In the genomic region with DNA sequence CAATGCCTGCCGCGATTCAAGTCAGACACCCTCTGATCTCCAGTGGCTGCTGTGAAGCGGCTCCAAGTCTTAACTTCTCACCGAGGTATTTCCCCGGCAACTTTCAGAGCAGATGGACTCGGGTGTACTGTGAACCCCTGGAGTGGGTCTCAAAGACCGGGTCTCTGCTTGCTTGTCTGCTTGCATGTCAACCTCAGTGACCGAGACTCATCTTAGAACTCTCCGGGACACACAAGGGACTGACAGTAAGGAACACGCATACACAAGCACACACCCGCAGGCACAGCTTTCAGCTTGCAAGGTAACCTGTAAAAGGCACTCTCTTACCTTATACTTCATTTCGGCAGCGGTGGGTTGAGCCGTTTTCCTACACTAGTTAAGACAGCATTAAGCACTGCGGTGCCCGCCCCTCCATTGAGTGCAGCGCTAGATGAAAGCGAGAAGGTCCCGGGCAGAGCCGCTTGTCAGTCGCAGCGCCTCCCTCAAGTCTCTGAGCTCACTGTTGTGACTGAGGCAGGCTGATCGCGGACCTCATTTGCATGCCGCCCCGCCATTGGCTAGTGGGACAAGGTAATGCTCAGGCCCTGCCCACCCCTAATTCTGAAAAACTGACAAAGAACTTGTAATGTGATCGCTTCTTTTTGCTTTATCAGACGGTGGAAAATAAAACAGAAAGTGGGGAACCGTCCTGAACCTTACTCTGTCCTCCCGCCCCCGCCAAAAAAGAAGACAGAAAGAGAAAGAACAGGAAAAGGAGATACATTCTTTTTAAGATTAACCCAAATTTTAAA, we compare ENCODE assay signal across 1 cellular context.
TF ChIP-seq lines count a peak whose summit lies in the region.

A gene with protein sequence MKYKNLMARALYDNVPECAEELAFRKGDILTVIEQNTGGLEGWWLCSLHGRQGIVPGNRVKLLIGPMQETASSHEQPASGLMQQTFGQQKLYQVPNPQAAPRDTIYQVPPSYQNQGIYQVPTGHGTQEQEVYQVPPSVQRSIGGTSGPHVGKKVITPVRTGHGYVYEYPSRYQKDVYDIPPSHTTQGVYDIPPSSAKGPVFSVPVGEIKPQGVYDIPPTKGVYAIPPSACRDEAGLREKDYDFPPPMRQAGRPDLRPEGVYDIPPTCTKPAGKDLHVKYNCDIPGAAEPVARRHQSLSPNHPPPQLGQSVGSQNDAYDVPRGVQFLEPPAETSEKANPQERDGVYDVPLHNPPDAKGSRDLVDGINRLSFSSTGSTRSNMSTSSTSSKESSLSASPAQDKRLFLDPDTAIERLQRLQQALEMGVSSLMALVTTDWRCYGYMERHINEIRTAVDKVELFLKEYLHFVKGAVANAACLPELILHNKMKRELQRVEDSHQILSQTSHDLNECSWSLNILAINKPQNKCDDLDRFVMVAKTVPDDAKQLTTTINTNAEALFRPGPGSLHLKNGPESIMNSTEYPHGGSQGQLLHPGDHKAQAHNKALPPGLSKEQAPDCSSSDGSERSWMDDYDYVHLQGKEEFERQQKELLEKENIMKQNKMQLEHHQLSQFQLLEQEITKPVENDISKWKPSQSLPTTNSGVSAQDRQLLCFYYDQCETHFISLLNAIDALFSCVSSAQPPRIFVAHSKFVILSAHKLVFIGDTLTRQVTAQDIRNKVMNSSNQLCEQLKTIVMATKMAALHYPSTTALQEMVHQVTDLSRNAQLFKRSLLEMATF (minus strand): TSS at position 492 of the 791 bp plus-strand sequence. CDS start 153 bp downstream, at position 339.

TF ChIP-seq in HepG2, 621 proteins besides CTCF, POLR2A, EP300 and RAD21 (continued from another document and continues in another):
- TF ChIP-seq, protein P1, sequence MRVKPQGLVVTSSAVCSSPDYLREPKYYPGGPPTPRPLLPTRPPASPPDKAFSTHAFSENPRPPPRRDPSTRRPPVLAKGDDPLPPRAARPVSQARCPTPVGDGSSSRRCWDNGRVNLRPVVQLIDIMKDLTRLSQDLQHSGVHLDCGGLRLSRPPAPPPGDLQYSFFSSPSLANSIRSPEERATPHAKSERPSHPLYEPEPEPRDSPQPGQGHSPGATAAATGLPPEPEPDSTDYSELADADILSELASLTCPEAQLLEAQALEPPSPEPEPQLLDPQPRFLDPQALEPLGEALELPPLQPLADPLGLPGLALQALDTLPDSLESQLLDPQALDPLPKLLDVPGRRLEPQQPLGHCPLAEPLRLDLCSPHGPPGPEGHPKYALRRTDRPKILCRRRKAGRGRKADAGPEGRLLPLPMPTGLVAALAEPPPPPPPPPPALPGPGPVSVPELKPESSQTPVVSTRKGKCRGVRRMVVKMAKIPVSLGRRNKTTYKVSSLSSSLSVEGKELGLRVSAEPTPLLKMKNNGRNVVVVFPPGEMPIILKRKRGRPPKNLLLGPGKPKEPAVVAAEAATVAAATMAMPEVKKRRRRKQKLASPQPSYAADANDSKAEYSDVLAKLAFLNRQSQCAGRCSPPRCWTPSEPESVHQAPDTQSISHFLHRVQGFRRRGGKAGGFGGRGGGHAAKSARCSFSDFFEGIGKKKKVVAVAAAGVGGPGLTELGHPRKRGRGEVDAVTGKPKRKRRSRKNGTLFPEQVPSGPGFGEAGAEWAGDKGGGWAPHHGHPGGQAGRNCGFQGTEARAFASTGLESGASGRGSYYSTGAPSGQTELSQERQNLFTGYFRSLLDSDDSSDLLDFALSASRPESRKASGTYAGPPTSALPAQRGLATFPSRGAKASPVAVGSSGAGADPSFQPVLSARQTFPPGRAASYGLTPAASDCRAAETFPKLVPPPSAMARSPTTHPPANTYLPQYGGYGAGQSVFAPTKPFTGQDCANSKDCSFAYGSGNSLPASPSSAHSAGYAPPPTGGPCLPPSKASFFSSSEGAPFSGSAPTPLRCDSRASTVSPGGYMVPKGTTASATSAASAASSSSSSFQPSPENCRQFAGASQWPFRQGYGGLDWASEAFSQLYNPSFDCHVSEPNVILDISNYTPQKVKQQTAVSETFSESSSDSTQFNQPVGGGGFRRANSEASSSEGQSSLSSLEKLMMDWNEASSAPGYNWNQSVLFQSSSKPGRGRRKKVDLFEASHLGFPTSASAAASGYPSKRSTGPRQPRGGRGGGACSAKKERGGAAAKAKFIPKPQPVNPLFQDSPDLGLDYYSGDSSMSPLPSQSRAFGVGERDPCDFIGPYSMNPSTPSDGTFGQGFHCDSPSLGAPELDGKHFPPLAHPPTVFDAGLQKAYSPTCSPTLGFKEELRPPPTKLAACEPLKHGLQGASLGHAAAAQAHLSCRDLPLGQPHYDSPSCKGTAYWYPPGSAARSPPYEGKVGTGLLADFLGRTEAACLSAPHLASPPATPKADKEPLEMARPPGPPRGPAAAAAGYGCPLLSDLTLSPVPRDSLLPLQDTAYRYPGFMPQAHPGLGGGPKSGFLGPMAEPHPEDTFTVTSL (CRISPR knock-in tag; IDR thresholded peaks at IDR 0.05; ENCODE audit: borderline replicate concordance), result no peak; the same call in 1 of the 2 replicates
- TF ChIP-seq ELF3 (CRISPR knock-in tag; IDR thresholded peaks at IDR 0.05) (peak; percentile 66), RCOR2 (CRISPR knock-in tag; IDR thresholded peaks at IDR 0.05) (no peak), DPF2 (CRISPR knock-in tag; IDR thresholded peaks at IDR 0.05; ENCODE audit: borderline replicate concordance, low read depth) (no peak), MXI1 (IDR thresholded peaks at IDR 0.05; ENCODE audit: borderline replicate concordance, low read depth, low read length) (peak; percentile 84; the same call in 2 of the 3 replicates), MED1 (CRISPR knock-in tag; IDR thresholded peaks at IDR 0.05) (peak; percentile 92), RXRA (CRISPR knock-in tag; IDR thresholded peaks at IDR 0.05) (0 out of 2 replicates have a peak, but pooled peaks have one; percentile 45), KMT2B (CRISPR knock-in tag; IDR thresholded peaks at IDR 0.05) (no peak; the same call in 1 of the 2 replicates), ZNF17 (CRISPR knock-in tag; IDR thresholded peaks at IDR 0.05) (no peak), ZNF570 (CRISPR knock-in tag; IDR thresholded peaks at IDR 0.05; ENCODE audit: borderline replicate concordance) (no peak), NFIC (IDR thresholded peaks at IDR 0.05; ENCODE audit: low read length) (no peak; the same call in 1 of the 2 replicates), ZNF788 (CRISPR knock-in tag; IDR thresholded peaks at IDR 0.05; ENCODE audit: borderline replicate concordance) (peak; percentile 80; the same call in 1 of the 2 replicates), ZNF225 (CRISPR knock-in tag; IDR thresholded peaks at IDR 0.05) (peak; percentile 75; the same call in 1 of the 2 replicates), EED (CRISPR knock-in tag; IDR thresholded peaks at IDR 0.05) (peak; percentile 50; the same call in 1 of the 2 replicates), NFYC (CRISPR knock-in tag; IDR thresholded peaks at IDR 0.05) (peak; percentile 77), ZNF235 (CRISPR knock-in tag; IDR thresholded peaks at IDR 0.05; ENCODE audit: borderline replicate concordance) (no peak), BCL6 (CRISPR knock-in tag; IDR thresholded peaks at IDR 0.05) (peak; percentile 76), ZKSCAN5 (CRISPR knock-in tag; IDR thresholded peaks at IDR 0.05) (0 out of 2 replicates have a peak, but pooled peaks have one; percentile 28), ZNF12 (CRISPR knock-in tag; IDR thresholded peaks at IDR 0.05) (peak; percentile 55; the same call in 1 of the 2 replicates), ZBTB8A (CRISPR knock-in tag; IDR thresholded peaks at IDR 0.05; ENCODE audit: borderline replicate concordance, low read depth) (no peak), ZEB1 (IDR thresholded peaks at IDR 0.05; ENCODE audit: insufficient replicate concordance, low read depth) (peak; percentile 4), ZNF557 (CRISPR knock-in tag; IDR thresholded peaks at IDR 0.05) (peak; percentile 87; the same call in 1 of the 2 replicates)
- TF ChIP-seq, protein P2, sequence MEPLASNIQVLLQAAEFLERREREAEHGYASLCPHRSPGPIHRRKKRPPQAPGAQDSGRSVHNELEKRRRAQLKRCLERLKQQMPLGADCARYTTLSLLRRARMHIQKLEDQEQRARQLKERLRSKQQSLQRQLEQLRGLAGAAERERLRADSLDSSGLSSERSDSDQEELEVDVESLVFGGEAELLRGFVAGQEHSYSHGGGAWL (CRISPR knock-in tag; IDR thresholded peaks at IDR 0.05), result peak; percentile 95
- TF ChIP-seq, protein P3, sequence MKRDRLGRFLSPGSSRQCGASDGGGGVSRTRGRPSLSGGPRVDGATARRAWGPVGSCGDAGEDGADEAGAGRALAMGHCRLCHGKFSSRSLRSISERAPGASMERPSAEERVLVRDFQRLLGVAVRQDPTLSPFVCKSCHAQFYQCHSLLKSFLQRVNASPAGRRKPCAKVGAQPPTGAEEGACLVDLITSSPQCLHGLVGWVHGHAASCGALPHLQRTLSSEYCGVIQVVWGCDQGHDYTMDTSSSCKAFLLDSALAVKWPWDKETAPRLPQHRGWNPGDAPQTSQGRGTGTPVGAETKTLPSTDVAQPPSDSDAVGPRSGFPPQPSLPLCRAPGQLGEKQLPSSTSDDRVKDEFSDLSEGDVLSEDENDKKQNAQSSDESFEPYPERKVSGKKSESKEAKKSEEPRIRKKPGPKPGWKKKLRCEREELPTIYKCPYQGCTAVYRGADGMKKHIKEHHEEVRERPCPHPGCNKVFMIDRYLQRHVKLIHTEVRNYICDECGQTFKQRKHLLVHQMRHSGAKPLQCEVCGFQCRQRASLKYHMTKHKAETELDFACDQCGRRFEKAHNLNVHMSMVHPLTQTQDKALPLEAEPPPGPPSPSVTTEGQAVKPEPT (CRISPR knock-in tag; IDR thresholded peaks at IDR 0.05; ENCODE audit: low read depth), result no peak; the same call in 1 of the 2 replicates
- TF ChIP-seq, protein P4, sequence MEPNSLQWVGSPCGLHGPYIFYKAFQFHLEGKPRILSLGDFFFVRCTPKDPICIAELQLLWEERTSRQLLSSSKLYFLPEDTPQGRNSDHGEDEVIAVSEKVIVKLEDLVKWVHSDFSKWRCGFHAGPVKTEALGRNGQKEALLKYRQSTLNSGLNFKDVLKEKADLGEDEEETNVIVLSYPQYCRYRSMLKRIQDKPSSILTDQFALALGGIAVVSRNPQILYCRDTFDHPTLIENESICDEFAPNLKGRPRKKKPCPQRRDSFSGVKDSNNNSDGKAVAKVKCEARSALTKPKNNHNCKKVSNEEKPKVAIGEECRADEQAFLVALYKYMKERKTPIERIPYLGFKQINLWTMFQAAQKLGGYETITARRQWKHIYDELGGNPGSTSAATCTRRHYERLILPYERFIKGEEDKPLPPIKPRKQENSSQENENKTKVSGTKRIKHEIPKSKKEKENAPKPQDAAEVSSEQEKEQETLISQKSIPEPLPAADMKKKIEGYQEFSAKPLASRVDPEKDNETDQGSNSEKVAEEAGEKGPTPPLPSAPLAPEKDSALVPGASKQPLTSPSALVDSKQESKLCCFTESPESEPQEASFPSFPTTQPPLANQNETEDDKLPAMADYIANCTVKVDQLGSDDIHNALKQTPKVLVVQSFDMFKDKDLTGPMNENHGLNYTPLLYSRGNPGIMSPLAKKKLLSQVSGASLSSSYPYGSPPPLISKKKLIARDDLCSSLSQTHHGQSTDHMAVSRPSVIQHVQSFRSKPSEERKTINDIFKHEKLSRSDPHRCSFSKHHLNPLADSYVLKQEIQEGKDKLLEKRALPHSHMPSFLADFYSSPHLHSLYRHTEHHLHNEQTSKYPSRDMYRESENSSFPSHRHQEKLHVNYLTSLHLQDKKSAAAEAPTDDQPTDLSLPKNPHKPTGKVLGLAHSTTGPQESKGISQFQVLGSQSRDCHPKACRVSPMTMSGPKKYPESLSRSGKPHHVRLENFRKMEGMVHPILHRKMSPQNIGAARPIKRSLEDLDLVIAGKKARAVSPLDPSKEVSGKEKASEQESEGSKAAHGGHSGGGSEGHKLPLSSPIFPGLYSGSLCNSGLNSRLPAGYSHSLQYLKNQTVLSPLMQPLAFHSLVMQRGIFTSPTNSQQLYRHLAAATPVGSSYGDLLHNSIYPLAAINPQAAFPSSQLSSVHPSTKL (CRISPR knock-in tag; IDR thresholded peaks at IDR 0.05), result peak; percentile 77
- TF ChIP-seq, protein P5, sequence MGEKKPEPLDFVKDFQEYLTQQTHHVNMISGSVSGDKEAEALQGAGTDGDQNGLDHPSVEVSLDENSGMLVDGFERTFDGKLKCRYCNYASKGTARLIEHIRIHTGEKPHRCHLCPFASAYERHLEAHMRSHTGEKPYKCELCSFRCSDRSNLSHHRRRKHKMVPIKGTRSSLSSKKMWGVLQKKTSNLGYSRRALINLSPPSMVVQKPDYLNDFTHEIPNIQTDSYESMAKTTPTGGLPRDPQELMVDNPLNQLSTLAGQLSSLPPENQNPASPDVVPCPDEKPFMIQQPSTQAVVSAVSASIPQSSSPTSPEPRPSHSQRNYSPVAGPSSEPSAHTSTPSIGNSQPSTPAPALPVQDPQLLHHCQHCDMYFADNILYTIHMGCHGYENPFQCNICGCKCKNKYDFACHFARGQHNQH (CRISPR knock-in tag; IDR thresholded peaks at IDR 0.05), result peak; percentile 92
- TF ChIP-seq, protein P6, sequence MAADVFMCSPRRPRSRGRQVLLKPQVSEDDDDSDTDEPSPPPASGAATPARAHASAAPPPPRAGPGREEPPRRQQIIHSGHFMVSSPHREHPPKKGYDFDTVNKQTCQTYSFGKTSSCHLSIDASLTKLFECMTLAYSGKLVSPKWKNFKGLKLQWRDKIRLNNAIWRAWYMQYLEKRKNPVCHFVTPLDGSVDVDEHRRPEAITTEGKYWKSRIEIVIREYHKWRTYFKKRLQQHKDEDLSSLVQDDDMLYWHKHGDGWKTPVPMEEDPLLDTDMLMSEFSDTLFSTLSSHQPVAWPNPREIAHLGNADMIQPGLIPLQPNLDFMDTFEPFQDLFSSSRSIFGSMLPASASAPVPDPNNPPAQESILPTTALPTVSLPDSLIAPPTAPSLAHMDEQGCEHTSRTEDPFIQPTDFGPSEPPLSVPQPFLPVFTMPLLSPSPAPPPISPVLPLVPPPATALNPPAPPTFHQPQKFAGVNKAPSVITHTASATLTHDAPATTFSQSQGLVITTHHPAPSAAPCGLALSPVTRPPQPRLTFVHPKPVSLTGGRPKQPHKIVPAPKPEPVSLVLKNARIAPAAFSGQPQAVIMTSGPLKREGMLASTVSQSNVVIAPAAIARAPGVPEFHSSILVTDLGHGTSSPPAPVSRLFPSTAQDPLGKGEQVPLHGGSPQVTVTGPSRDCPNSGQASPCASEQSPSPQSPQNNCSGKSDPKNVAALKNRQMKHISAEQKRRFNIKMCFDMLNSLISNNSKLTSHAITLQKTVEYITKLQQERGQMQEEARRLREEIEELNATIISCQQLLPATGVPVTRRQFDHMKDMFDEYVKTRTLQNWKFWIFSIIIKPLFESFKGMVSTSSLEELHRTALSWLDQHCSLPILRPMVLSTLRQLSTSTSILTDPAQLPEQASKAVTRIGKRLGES (CRISPR knock-in tag; IDR thresholded peaks at IDR 0.05; ENCODE audit: borderline replicate concordance), result 0 out of 2 replicates have a peak, but pooled peaks have one; percentile 32
- TF ChIP-seq, protein P7, sequence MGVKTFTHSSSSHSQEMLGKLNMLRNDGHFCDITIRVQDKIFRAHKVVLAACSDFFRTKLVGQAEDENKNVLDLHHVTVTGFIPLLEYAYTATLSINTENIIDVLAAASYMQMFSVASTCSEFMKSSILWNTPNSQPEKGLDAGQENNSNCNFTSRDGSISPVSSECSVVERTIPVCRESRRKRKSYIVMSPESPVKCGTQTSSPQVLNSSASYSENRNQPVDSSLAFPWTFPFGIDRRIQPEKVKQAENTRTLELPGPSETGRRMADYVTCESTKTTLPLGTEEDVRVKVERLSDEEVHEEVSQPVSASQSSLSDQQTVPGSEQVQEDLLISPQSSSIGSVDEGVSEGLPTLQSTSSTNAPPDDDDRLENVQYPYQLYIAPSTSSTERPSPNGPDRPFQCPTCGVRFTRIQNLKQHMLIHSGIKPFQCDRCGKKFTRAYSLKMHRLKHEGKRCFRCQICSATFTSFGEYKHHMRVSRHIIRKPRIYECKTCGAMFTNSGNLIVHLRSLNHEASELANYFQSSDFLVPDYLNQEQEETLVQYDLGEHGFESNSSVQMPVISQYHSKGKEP (CRISPR knock-in tag; IDR thresholded peaks at IDR 0.05), result no peak
